ENCODE assay signal across 1 cellular context in genomic region chr9:78280982-78281668, GRCh38.
TF ChIP-seq lines count a peak whose summit lies in the region.

No MANE protein-coding gene starts in this region.

TF ChIP-seq in HepG2, 621 proteins besides CTCF, POLR2A, EP300 and RAD21 (continued from another document and continues in another):
- TF ChIP-seq, protein P1, sequence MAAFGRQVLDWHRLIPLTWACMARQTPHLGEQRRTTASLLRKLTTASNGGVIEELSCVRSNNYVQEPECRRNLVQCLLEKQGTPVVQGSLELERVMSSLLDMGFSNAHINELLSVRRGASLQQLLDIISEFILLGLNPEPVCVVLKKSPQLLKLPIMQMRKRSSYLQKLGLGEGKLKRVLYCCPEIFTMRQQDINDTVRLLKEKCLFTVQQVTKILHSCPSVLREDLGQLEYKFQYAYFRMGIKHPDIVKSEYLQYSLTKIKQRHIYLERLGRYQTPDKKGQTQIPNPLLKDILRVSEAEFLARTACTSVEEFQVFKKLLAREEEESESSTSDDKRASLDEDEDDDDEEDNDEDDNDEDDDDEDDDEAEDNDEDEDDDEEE (CRISPR knock-in tag; IDR thresholded peaks at IDR 0.05): no peak
- TF ChIP-seq ZNF644 (CRISPR knock-in tag; IDR thresholded peaks at IDR 0.05; ENCODE audit: low read depth) (0 out of 2 replicates have a peak, but pooled peaks have one; percentile 5), RERE (CRISPR knock-in tag; IDR thresholded peaks at IDR 0.05; ENCODE audit: low read depth) (no peak), ZFP36L2 (CRISPR knock-in tag; IDR thresholded peaks at IDR 0.05) (no peak), ZNF770 (CRISPR knock-in tag; IDR thresholded peaks at IDR 0.05) (0 out of 2 replicates have a peak, but pooled peaks have one; percentile 25), ZNF513 (CRISPR knock-in tag; conservative IDR thresholded peaks at IDR 0.05) (no peak), FOXK2 (IDR thresholded peaks at IDR 0.05) (no peak), POGZ (CRISPR knock-in tag; IDR thresholded peaks at IDR 0.05) (no peak), ZNF3 (CRISPR knock-in tag; IDR thresholded peaks at IDR 0.05) (no peak), EHMT2 (IDR thresholded peaks at IDR 0.05; ENCODE audit: borderline replicate concordance, low read depth, low read length) (no peak), ZNF615 (CRISPR knock-in tag; IDR thresholded peaks at IDR 0.05; ENCODE audit: borderline replicate concordance) (no peak), ZNF263 (CRISPR knock-in tag; IDR thresholded peaks at IDR 0.05) (no peak), BORCS8-MEF2B (CRISPR knock-in tag; IDR thresholded peaks at IDR 0.05) (no peak), SKI (IDR thresholded peaks at IDR 0.05; ENCODE audit: partially characterized antibody) (no peak), ZFX (CRISPR knock-in tag; IDR thresholded peaks at IDR 0.05; ENCODE audit: low read depth) (peak; percentile 43; the same call in 1 of the 2 replicates), ZKSCAN5 (CRISPR knock-in tag; IDR thresholded peaks at IDR 0.05) (no peak), ZNF678 (CRISPR knock-in tag; IDR thresholded peaks at IDR 0.05) (no peak), ZBTB14 (CRISPR knock-in tag; IDR thresholded peaks at IDR 0.05) (no peak), RBFOX2 (IDR thresholded peaks at IDR 0.05; ENCODE audit: low read depth, low read length) (no peak), ZBTB7B (CRISPR knock-in tag; IDR thresholded peaks at IDR 0.05) (no peak), ZFP41 (CRISPR knock-in tag; IDR thresholded peaks at IDR 0.05; ENCODE audit: borderline replicate concordance) (no peak), YEATS4 (CRISPR knock-in tag; IDR thresholded peaks at IDR 0.05; ENCODE audit: borderline replicate concordance) (no peak), ZNF317 (CRISPR knock-in tag; IDR thresholded peaks at IDR 0.05) (no peak), ZNF557 (CRISPR knock-in tag; IDR thresholded peaks at IDR 0.05) (no peak), HIC2 (CRISPR knock-in tag; IDR thresholded peaks at IDR 0.05; ENCODE audit: low read depth) (no peak), GATAD2A (CRISPR knock-in tag; IDR thresholded peaks at IDR 0.05) (peak; percentile 30; the same call in 1 of the 2 replicates), PHF20 (CRISPR knock-in tag; IDR thresholded peaks at IDR 0.05) (no peak), E2F1 (CRISPR knock-in tag; IDR thresholded peaks at IDR 0.05) (no peak), ZBTB46 (CRISPR knock-in tag; IDR thresholded peaks at IDR 0.05; ENCODE audit: borderline replicate concordance) (no peak), ZNF703 (CRISPR knock-in tag; IDR thresholded peaks at IDR 0.05; ENCODE audit: borderline replicate concordance) (no peak), U2AF1 (optimal IDR thresholded peaks at IDR 0.05; ENCODE audit: low read depth, low read length) (no peak), DPF2 (CRISPR knock-in tag; IDR thresholded peaks at IDR 0.05; ENCODE audit: borderline replicate concordance, low read depth) (no peak)
- TF ChIP-seq, protein P2, sequence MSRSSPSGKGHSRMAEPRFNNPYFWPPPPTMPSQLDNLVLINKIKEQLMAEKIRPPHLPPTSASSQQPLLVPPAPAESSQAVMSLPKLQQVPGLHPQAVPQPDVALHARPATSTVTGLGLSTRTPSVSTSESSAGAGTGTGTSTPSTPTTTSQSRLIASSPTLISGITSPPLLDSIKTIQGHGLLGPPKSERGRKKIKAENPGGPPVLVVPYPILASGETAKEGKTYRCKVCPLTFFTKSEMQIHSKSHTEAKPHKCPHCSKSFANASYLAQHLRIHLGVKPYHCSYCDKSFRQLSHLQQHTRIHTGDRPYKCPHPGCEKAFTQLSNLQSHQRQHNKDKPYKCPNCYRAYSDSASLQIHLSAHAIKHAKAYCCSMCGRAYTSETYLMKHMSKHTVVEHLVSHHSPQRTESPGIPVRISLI (CRISPR knock-in tag; IDR thresholded peaks at IDR 0.05; ENCODE audit: borderline replicate concordance): no peak
- TF ChIP-seq, protein P3, sequence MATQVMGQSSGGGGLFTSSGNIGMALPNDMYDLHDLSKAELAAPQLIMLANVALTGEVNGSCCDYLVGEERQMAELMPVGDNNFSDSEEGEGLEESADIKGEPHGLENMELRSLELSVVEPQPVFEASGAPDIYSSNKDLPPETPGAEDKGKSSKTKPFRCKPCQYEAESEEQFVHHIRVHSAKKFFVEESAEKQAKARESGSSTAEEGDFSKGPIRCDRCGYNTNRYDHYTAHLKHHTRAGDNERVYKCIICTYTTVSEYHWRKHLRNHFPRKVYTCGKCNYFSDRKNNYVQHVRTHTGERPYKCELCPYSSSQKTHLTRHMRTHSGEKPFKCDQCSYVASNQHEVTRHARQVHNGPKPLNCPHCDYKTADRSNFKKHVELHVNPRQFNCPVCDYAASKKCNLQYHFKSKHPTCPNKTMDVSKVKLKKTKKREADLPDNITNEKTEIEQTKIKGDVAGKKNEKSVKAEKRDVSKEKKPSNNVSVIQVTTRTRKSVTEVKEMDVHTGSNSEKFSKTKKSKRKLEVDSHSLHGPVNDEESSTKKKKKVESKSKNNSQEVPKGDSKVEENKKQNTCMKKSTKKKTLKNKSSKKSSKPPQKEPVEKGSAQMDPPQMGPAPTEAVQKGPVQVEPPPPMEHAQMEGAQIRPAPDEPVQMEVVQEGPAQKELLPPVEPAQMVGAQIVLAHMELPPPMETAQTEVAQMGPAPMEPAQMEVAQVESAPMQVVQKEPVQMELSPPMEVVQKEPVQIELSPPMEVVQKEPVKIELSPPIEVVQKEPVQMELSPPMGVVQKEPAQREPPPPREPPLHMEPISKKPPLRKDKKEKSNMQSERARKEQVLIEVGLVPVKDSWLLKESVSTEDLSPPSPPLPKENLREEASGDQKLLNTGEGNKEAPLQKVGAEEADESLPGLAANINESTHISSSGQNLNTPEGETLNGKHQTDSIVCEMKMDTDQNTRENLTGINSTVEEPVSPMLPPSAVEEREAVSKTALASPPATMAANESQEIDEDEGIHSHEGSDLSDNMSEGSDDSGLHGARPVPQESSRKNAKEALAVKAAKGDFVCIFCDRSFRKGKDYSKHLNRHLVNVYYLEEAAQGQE (IDR thresholded peaks at IDR 0.05; ENCODE audit: borderline replicate concordance in 1 of 2, low read depth in 1 of 2, low read length in 2 of 2): no peak
